ENCODE assay signal across 7 cellular contexts in genomic region chr12:116539905-116540482, GRCh38. TPM values are rescaled to one million over a fixed set of nuclear protein-coding genes. Genes with fewer than 3 reads are reported as not detected.
A peak's percentile ranks its signal among the peaks of the same experiment; 100 is the strongest.
DNase-seq lines count a peak whose midpoint lies in the region; ATAC-seq and TF ChIP-seq lines count a peak whose summit lies in the region.

No MANE protein-coding gene starts in this region.

- TF ChIP-seq CTCF in testis (IDR thresholded peaks at IDR 0.05): no peak

- 32 to 34% methylated on average over 17 of the region's 17 CpGs for WGBS in testis, 2 donors

- peak; percentile 27 for DNase-seq in NCI-H1092 treated with DMSO at 0.1 percent for 48 hours (lab: John Stamatoyannopoulos, UW)
- DNase-seq in amniotic stem cell (lab: John Stamatoyannopoulos, UW): peak; percentile 24
- peak; percentile 72 for DNase-seq in islet precursor cell
- peak; percentile 47 for DNase-seq in testis
- no peak for DNase-seq in SKM-1 treated with dmso at 0.1 percent for 144 hours (lab: John Stamatoyannopoulos, UW; ENCODE audit: unreplicated experiment)
- DNase-seq in activated naive CD4-positive, alpha-beta T cell treated with anti-CD3 and anti-CD28 coated beads, Interleukin-2, amount 50 U/mL, for 16 hours: no peak

- ATAC-seq in GM18870 (IDR thresholded peaks at IDR 0.05; ENCODE audit: unreplicated experiment): no peak

- no peaks in the 10 kb centered on the region for H3K27me3 ChIP-seq in testis

- intact Hi-C loops in testis (cut with DNase I; ENCODE audit: low total_unique reads): no loop called here

- H3K9me3 ChIP-seq in testis: no peaks in the 10 kb centered on the region

- H3K36me3 ChIP-seq in testis (ENCODE audit: low read depth, missing control alignments): no peaks in the 10 kb centered on the region

- no peak for TF ChIP-seq POLR2A in testis (IDR thresholded peaks at IDR 0.05)

- no peak overlapping the region for H3K4me3 ChIP-seq in testis

- peaks cover 10% of the 10 kb centered on the region for H3K4me1 ChIP-seq in testis

- no peak overlapping the region for H3K27ac ChIP-seq in testis

RNA-seq across cellular contexts. Expression of gene MAP1LC3B2, which starts 19.2 kb away (rescaled TPM):
- total RNA-seq in testis: 1 to 10 TPM; 1.0 to 1.5 TPM
- polyA plus RNA-seq in testis (ENCODE audit: insufficient read depth, low read depth, low replicate concordance): 2.1 TPM

Comparison
In these comparisons a context has a peak if more than half of its experiments do, and no peak if none do; other contexts are left out.
1. DNase-seq: peak in NCI-H1092 treated with DMSO at 0.1 percent for 48 hours (single experiment), amniotic stem cell (single experiment), islet precursor cell (single experiment) and testis (single experiment); none in SKM-1 treated with dmso at 0.1 percent for 144 hours (single experiment) and activated naive CD4-positive, alpha-beta T cell treated with anti-CD3 and anti-CD28 coated beads, Interleukin-2, amount 50 U/mL, for 16 hours (single experiment).